ENCODE assay signal across 8 cellular contexts in genomic region chr1:111621050-111621449, GRCh38. TPM values are rescaled to one million over a fixed set of nuclear protein-coding genes. Genes with fewer than 3 reads are reported as not detected.
DNase-seq lines count a peak whose midpoint lies in the region; ATAC-seq and TF ChIP-seq lines count a peak whose summit lies in the region.

No MANE protein-coding gene starts in this region.

- peak overlapping the region; percentile 94 for H3K4me2 ChIP-seq in PC-3 (ENCODE audit: low read length)

- H3K9me2 ChIP-seq in PC-3 (replicated peaks; ENCODE audit: low read length): no peaks in the 10 kb centered on the region

- ATAC-seq in PC-3 (no peak), HG03571 (IDR thresholded peaks at IDR 0.05; ENCODE audit: unreplicated experiment) (no peak), left lobe of liver (no peak)

- intact Hi-C loops in PC-3 (cut with micrococcal nuclease): no loop called here

- DNase-seq in GM12864 (ENCODE audit: low read depth) (no peak), PC-3 (no peak), epithelial cell of proximal tubule (ENCODE audit: low read depth) (no peak), retinal pigment epithelial cell (ENCODE audit: low read depth) (no peak), A172 (ENCODE audit: low spot score) (no peak), left lobe of liver (ENCODE audit: low spot score) (no peak), NCI-H1436 (lab: John Stamatoyannopoulos, UW) (no peak)

- CTCF ChIA-PET in PC-3 (lab: Charles Lee): no interaction called here

- H3K4me1 ChIP-seq in PC-3 (ENCODE audit: insufficient read depth, low read length): peaks cover 18% of the 10 kb centered on the region

- H3K9ac ChIP-seq in PC-3 (ENCODE audit: low read length): peak overlapping the region; percentile 82

- peak overlapping the region; percentile 80; the same call in 1 of the 2 replicates for H2AFZ ChIP-seq in PC-3 (ENCODE audit: low read length)

- H3K27ac ChIP-seq in PC-3 (ENCODE audit: low read length): no peak overlapping the region

- no peak for TF ChIP-seq CTCF in GM12864 (IDR thresholded peaks at IDR 0.05; ENCODE audit: low read depth, low read length, missing control alignments)
- TF ChIP-seq CTCF in PC-3 (conservative IDR thresholded peaks at IDR 0.05; ENCODE audit: low read depth, low read length): no peak
- no peak for TF ChIP-seq CTCF in epithelial cell of proximal tubule (conservative IDR thresholded peaks at IDR 0.05; ENCODE audit: low read depth, low read length)
- no peak for TF ChIP-seq CTCF in retinal pigment epithelial cell (conservative IDR thresholded peaks at IDR 0.05; ENCODE audit: low read depth, low read length)

- POLR2A ChIA-PET in PC-3 (lab: Charles Lee; ENCODE audit: unreplicated experiment): no interaction called here

- H4K20me1 ChIP-seq in PC-3 (ENCODE audit: low read length): no peaks in the 10 kb centered on the region

- H3K9me3 ChIP-seq in PC-3 (ENCODE audit: low read length): no peaks in the 10 kb centered on the region

- no peaks in the 10 kb centered on the region for H3F3A ChIP-seq in PC-3 (ENCODE audit: low read length, unreplicated experiment)

- H3K27me3 ChIP-seq in PC-3 (ENCODE audit: low read length): no peaks in the 10 kb centered on the region

- H3K36me3 ChIP-seq in PC-3 (ENCODE audit: low read depth, low read length): no peaks in the 10 kb centered on the region

- peak overlapping the region; percentile 94 for H3K4me3 ChIP-seq in GM12864 (ENCODE audit: low read depth, low read length)
- peak overlapping the region; percentile 94 for H3K4me3 ChIP-seq in PC-3 (ENCODE audit: low read length)
- H3K4me3 ChIP-seq in epithelial cell of proximal tubule (ENCODE audit: low read depth, low read length): peak overlapping the region; percentile 86
- peak overlapping the region; percentile 82 for H3K4me3 ChIP-seq in retinal pigment epithelial cell (ENCODE audit: low read length)

- H3K79me2 ChIP-seq in PC-3 (ENCODE audit: low read length): peaks cover 61% of the 10 kb centered on the region

- TSS peak; percentile 30 for BruUV-seq in PC-3 (replicated peaks; lab: Mats Ljungman, UMichigan)

RNA-seq across cellular contexts. Expression of gene RAP1A, which starts 1.5 kb away (rescaled TPM):
- 19.0 TPM in 2 replicates for total RNA-seq in PC-3 (2014; rRNA removed)
- total RNA-seq in epithelial cell of proximal tubule: 21.2 and 25.7 TPM in 2 replicates
- total RNA-seq in A172 (2014; rRNA removed; shearing (Covaris generic)): 27.9 and 34.5 TPM in 2 replicates
- 30.0 TPM for total RNA-seq in left lobe of liver
